In the genomic region with DNA sequence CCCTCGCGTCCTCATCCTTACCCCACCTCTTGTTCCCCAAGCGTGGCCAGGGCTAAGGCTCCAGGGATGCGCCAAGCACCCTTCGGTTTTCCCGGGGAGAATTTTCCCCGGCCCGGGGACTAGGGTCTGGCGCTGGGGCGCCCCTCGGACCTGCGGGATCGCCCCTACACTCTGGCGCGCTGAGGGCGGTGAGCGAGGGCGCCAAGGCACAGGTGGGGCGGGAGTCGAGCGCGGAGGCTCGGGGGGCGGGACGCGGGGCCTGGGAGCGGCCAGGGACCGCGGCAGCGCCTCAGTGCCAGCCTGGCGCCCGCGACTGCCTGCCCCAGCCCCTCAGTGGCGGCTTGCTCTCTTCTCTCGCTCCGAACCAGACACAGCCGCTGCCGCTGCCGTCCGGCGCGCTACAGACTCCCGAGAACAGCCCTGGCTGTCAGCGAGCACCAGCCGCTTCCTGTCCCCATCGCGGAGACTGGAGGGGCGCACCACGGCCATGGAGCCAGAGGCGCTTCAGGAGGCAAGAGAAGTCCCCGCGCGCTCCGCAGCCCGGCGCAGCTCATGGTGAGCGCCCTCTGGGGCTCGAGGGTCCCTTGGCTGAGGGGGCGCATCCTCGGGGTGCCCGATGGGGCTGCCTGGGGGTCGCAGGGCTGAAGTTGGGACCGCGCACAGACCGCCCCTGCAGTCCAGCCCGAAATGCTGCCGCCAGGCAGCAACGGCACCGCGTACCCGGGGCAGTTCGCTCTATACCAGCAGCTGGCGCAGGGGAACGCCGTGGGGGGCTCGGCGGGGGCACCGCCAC, we compare ENCODE assay signal across 1 cellular context.
TF ChIP-seq lines count a peak whose summit lies in the region.

Gene DRD5, plus strand, starts transcription at position 292 of the 793 bp plus-strand sequence. Its CDS starts 396 bp downstream, at position 688.

TF ChIP-seq in H1, 55 proteins besides CTCF, POLR2A, EP300 and RAD21:
- peak; percentile 61 for TF ChIP-seq EZH2 (IDR thresholded peaks at IDR 0.05; ENCODE audit: low read depth, low read length, severe bottlenecking)
- peak; percentile 23; the same call in 1 of the 2 replicates for TF ChIP-seq TBP (IDR thresholded peaks at IDR 0.05; ENCODE audit: low read depth, low read length)
- no peak for TF ChIP-seq JUN (IDR thresholded peaks at IDR 0.05; ENCODE audit: low read depth, low read length)
- TF ChIP-seq CTBP2 (IDR thresholded peaks at IDR 0.05; ENCODE audit: borderline replicate concordance, insufficient read depth, insufficient read length, low read length) = no peak
- no peak for TF ChIP-seq CBX5 (IDR thresholded peaks at IDR 0.05; ENCODE audit: low read depth, low read length)
- no peak for TF ChIP-seq NANOG (IDR thresholded peaks at IDR 0.05; ENCODE audit: insufficient read depth, low read depth, low read length, poor library complexity, severe bottlenecking)
- TF ChIP-seq ASH2L (IDR thresholded peaks at IDR 0.05; ENCODE audit: low read length) = no peak
- 0 out of 4 replicates have a peak, but pooled peaks of 1 of the 2 experiments have one; percentile 33 for TF ChIP-seq SIN3A (conservative IDR thresholded peaks at IDR 0.05 in 1 of 2, IDR thresholded peaks at IDR 0.05 in 1 of 2; ENCODE audit: low read depth in 1 of 2, low read length in 2 of 2)
- TF ChIP-seq CBX8 (IDR thresholded peaks at IDR 0.05; ENCODE audit: borderline replicate concordance, low read depth, low read length) = no peak
- no peak for TF ChIP-seq EGR1 (IDR thresholded peaks at IDR 0.05; ENCODE audit: borderline replicate concordance, low read depth, low read length)
- TF ChIP-seq CEBPB (IDR thresholded peaks at IDR 0.05; ENCODE audit: low read depth, low read length) = no peak
- peak; percentile 33 for TF ChIP-seq KDM4A (IDR thresholded peaks at IDR 0.05; ENCODE audit: low read depth, low read length, severe bottlenecking)
